1 cellular context compared by ENCODE assay signal in genomic region chr19:6737873-6738725, GRCh38.
TF ChIP-seq lines count a peak whose summit lies in the region.

No MANE protein-coding gene starts in this region.

TF ChIP-seq in HCT116, 20 proteins besides CTCF, POLR2A, EP300 and RAD21 (continued from another document):
- TF ChIP-seq YY1 (IDR thresholded peaks at IDR 0.05; ENCODE audit: extremely low read depth, insufficient replicate concordance, low read depth, low read length) = peak; percentile 33
